In genomic region chr19:50777830-50778303, GRCh38 we compare ENCODE assay signal across 1 cellular context.
TF ChIP-seq lines count a peak whose summit lies in the region.

No MANE protein-coding gene starts in this region.

TF ChIP-seq in K562, 482 proteins besides CTCF, POLR2A, EP300 and RAD21 (continued from another document):
- TF ChIP-seq, protein P1, sequence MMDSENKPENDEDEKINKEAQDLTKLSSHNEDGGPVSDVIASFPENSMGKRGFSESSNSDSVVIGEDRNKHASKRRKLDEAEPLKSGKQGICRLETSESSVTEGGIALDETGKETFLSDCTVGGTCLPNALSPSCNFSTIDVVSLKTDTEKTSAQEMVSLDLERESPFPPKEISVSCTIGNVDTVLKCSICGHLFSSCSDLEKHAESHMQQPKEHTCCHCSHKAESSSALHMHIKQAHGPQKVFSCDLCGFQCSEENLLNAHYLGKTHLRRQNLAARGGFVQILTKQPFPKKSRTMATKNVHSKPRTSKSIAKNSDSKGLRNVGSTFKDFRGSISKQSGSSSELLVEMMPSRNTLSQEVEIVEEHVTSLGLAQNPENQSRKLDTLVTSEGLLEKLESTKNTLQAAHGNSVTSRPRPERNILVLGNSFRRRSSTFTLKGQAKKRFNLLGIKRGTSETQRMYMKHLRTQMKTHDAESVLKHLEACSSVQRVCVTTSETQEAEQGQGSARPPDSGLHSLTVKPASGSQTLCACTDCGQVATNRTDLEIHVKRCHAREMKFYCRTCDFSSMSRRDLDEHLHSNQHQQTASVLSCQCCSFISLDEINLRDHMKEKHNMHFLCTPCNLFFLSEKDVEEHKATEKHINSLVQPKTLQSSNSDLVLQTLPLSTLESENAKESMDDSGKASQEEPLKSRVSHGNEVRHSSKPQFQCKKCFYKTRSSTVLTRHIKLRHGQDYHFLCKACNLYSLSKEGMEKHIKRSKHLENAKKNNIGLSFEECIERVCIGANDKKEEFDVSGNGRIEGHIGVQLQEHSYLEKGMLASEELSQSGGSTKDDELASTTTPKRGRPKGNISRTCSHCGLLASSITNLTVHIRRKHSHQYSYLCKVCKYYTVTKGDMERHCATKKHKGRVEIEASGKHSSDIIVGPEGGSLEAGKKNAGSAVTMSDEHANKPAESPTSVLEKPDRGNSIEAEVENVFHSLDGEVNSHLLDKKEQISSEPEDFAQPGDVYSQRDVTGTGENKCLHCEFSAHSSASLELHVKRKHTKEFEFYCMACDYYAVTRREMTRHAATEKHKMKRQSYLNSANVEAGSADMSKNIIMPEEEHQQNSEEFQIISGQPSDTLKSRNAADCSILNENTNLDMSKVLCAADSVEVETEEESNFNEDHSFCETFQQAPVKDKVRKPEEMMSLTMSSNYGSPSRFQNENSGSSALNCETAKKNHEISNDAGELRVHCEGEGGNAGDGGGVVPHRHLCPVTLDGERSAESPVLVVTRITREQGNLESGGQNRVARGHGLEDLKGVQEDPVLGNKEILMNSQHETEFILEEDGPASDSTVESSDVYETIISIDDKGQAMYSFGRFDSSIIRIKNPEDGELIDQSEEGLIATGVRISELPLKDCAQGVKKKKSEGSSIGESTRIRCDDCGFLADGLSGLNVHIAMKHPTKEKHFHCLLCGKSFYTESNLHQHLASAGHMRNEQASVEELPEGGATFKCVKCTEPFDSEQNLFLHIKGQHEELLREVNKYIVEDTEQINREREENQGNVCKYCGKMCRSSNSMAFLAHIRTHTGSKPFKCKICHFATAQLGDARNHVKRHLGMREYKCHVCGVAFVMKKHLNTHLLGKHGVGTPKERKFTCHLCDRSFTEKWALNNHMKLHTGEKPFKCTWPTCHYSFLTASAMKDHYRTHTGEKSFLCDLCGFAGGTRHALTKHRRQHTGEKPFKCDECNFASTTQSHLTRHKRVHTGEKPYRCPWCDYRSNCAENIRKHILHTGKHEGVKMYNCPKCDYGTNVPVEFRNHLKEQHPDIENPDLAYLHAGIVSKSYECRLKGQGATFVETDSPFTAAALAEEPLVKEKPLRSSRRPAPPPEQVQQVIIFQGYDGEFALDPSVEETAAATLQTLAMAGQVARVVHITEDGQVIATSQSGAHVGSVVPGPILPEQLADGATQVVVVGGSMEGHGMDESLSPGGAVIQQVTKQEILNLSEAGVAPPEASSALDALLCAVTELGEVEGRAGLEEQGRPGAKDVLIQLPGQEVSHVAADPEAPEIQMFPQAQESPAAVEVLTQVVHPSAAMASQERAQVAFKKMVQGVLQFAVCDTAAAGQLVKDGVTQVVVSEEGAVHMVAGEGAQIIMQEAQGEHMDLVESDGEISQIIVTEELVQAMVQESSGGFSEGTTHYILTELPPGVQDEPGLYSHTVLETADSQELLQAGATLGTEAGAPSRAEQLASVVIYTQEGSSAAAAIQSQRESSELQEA (IDR thresholded peaks at IDR 0.05; ENCODE audit: low read depth) = no peak
- TF ChIP-seq POLR3A (IDR thresholded peaks at IDR 0.05; ENCODE audit: borderline replicate concordance, extremely low read depth, insufficient read depth, insufficient read length) = no peak
